8 cellular contexts compared by ENCODE assay signal in genomic region chr1:111739984-111740765, GRCh38. TPM values are rescaled to one million over a fixed set of nuclear protein-coding genes. Genes with fewer than 3 reads are reported as not detected.
DNase-seq lines count a peak whose midpoint lies in the region; ATAC-seq, FAIRE-seq and TF ChIP-seq lines count a peak whose summit lies in the region.

No MANE protein-coding gene starts in this region.

- H3K4me3 ChIP-seq in K562, result peak overlapping the region; percentile 44
- peak overlapping the region; percentile 54 for H3K4me3 ChIP-seq in iPS-11a (ENCODE audit: low read depth, low read length)
- H3K4me3 ChIP-seq in psoas muscle, result peak overlapping the region; percentile 92

- H3K4me1 ChIP-seq in K562 (replicated peaks in 1 of 2; ENCODE audit: control insufficient read depth in 2 of 2, insufficient read depth in 2 of 2, low read length in 2 of 2) (peaks cover 14 to 28% of the 10 kb centered on the region in 2 experiments; a peak in 4 of 5 replicates), psoas muscle (peaks cover 29% of the 10 kb centered on the region)

- no peak for TF ChIP-seq POLR2A in K562 (conservative IDR thresholded peaks at IDR 0.05)

- H3K9me1 ChIP-seq in K562 (ENCODE audit: control insufficient read depth, insufficient read depth, low read length), result no peaks in the 10 kb centered on the region

- POLR2A ChIA-PET in K562 (lab: Yijun Ruan, JAX), result interaction anchor here (0.8 to 2.0 kb wide), 3 partner anchors 9 to 232 kb away, joined by 4 to 7 read pairs (median 5); no protein-coding TSS in a partner anchor

- CTCF ChIA-PET in K562 (lab: Yijun Ruan, JAX; ENCODE audit: low intra/inter-chr PET ratio), result no interaction called here

- peak overlapping the region; percentile 80 for H2AFZ ChIP-seq in K562 (ENCODE audit: low read depth, low read length)

- DNase-seq in stimulated activated CD4-positive, alpha-beta T cell treated with anti-CD3 and anti-CD28 coated beads, Interleukin-4, amount 100 ng/mL, for 1 hour, result peak; percentile 14
- DNase-seq in stimulated activated CD4-positive, alpha-beta T cell treated with anti-CD3 and anti-CD28 coated beads, Interleukin-12 subunit alpha, Interleukin-12 subunit beta, amount 100 ng/mL, for 4 hours, result no peak
- DNase-seq in NCI-H748 treated with DMSO at 0.1 percent for 48 hours (lab: John Stamatoyannopoulos, UW) (peak; percentile 75), K562 (ENCODE audit: extremely low read depth in 1 of 4, low spot score in 3 of 4) (peak in 3 of 4 experiments; percentile 20 to 42 (median 35)), psoas muscle (peak; percentile 79 to 86)

- no peak for FAIRE-seq in K562 (lab: Jason Lieb, UNC)

- TF ChIP-seq RAD21 in K562 (CRISPR knock-in tag; conservative IDR thresholded peaks at IDR 0.05 in 1 of 2, IDR thresholded peaks at IDR 0.05 in 1 of 2), result no peak

- in situ Hi-C loops in K562 (cut with MboI), result no loop called here

- H4K20me1 ChIP-seq in K562 (replicated peaks; ENCODE audit: control insufficient read depth, insufficient read depth, low read length), result no peaks in the 10 kb centered on the region; the same call in 1 of the 2 replicates

- peak overlapping the region; percentile 87 for H3K4me2 ChIP-seq in K562 (ENCODE audit: insufficient read depth, low read length)

- H3K9ac ChIP-seq in K562 (ENCODE audit: insufficient read depth in 1 of 2, low read depth in 2 of 2, low read length in 2 of 2), result peak overlapping the region; percentile 8 to 84; a peak in 3 of 4 replicates

- no peak for TF ChIP-seq CTCF in K562 (IDR thresholded peaks at IDR 0.05 in 2 of 3, conservative IDR thresholded peaks at IDR 0.05 in 1 of 3; ENCODE audit: insufficient read depth in 2 of 3, low read depth in 1 of 3, low read length in 3 of 3)
- no peak for TF ChIP-seq CTCF in psoas muscle (IDR thresholded peaks at IDR 0.05)

- H3K79me2 ChIP-seq in K562 (ENCODE audit: control insufficient read depth, insufficient read depth, low read length), result no peaks in the 10 kb centered on the region

- H3K9me3 ChIP-seq in K562 (replicated peaks; ENCODE audit: control insufficient read depth, insufficient read depth, low read depth, low read length), result no peaks in the 10 kb centered on the region
- no peaks in the 10 kb centered on the region for H3K9me3 ChIP-seq in psoas muscle

- no peak overlapping the region for H3K27ac ChIP-seq in K562 (ENCODE audit: extremely low read depth, low read depth, low read length)
- peak overlapping the region; percentile 95 for H3K27ac ChIP-seq in psoas muscle

- ATAC-seq in K562, result peak; percentile 10; the same call in 1 of the 3 replicates
- peak; percentile 48 to 67 (median 62) for ATAC-seq in psoas muscle
- no peak for ATAC-seq in HG03097 (IDR thresholded peaks at IDR 0.05; ENCODE audit: low FRiP score, unreplicated experiment)
- no peak for ATAC-seq in GM18861 (IDR thresholded peaks at IDR 0.05; ENCODE audit: unreplicated experiment)

- no peaks in the 10 kb centered on the region for H3K36me3 ChIP-seq in K562 (ENCODE audit: control insufficient read depth, insufficient read depth, low read length)
- H3K36me3 ChIP-seq in psoas muscle (ENCODE audit: insufficient read depth in 1 of 2, low read depth in 1 of 2), result peaks cover 0 to 2% of the 10 kb centered on the region in 2 donors

- BruUV-seq in K562 (replicated peaks; lab: Mats Ljungman, UMichigan), result no TSS peak

- H3K27me3 ChIP-seq in K562 (ENCODE audit: control insufficient read depth in 2 of 2, insufficient read depth in 2 of 2, low read length in 2 of 2) (peaks cover 39 to 75% of the 10 kb centered on the region in 2 experiments), psoas muscle (ENCODE audit: insufficient read depth in 3 of 3, low read length in 2 of 3) (peaks cover 0 to 4% (median 0%) of the 10 kb centered on the region in 3 donors)

- TF ChIP-seq EP300 in K562 (IDR thresholded peaks at IDR 0.05; ENCODE audit: low read length), result no peak

- WGBS in K562 (ENCODE audit: insufficient coverage, low coverage, missing lambda C conversion rate), result 33% methylated on average over 55 of the region's 55 CpGs
- 0 to 3% (median 2%) methylated on average over 53 to 55 of the region's 55 CpGs for WGBS in psoas muscle, 3 donors

- intact Hi-C loops in K562 (cut with micrococcal nuclease) (no loop called here), psoas muscle (cut with DNase I) (loop anchor here in 1 of 2 donors (2.0 kb wide), 1 partner anchor 21 kb away; no protein-coding TSS in a partner anchor)

TF ChIP-seq in K562, 482 proteins besides CTCF, POLR2A, EP300 and RAD21 (continues in another document):
- peak; percentile 67; the same call in 1 of the 2 replicates for TF ChIP-seq EZH2 (IDR thresholded peaks at IDR 0.05; ENCODE audit: borderline replicate concordance, low read depth, low read length)
- TF ChIP-seq PHF20 (IDR thresholded peaks at IDR 0.05; ENCODE audit: partially characterized antibody), result no peak
- no peak for TF ChIP-seq THAP7 (CRISPR knock-in tag; IDR thresholded peaks at IDR 0.05)

RNA-seq across cellular contexts. Expression of gene INKA2, which starts 1.0 kb away (rescaled TPM):
- total RNA-seq in K562 (2011; cell fraction: chromatin; rRNA removed; ENCODE audit: low replicate concordance), result 0.14 and 0.76 TPM in 2 replicates
- total RNA-seq in K562 (2011; cell fraction: nucleolus; rRNA removed), result 0.50 and 0.79 TPM in 2 replicates
- total RNA-seq in K562 (2011; cell fraction: nucleoplasm; rRNA removed), result 0.51 and 0.61 TPM in 2 replicates
- 0.27 and 0.41 TPM in 2 replicates for total RNA-seq in K562 (2014; rRNA removed)
- total RNA-seq in K562 (2014; rRNA removed; fragmentation: Illumina TruSeq; extraction: Trizol), result 0.32 and 0.33 TPM in 2 replicates
- total RNA-seq in K562 (2015; rRNA removed; fragmentation: Illumina TruSeq; extraction: Trizol), result 0.25 and 0.26 TPM in 2 replicates
- 0.45 and 1.4 TPM in 2 replicates for total RNA-seq in K562 (2021)
- polyA plus RNA-seq in K562 (2011; rRNA removed), result 0.24 and 0.43 TPM in 2 replicates
- 0.35 and 0.75 TPM in 2 replicates for polyA plus RNA-seq in K562 (2011; cell fraction: cytosol; rRNA removed)
- polyA plus RNA-seq in K562 (2011; cell fraction: nucleus; rRNA removed), result 0.10 and 0.37 TPM in 2 replicates
- polyA plus RNA-seq in K562 (2012), result 0.46 and 0.72 TPM in 2 replicates
- polyA plus RNA-seq in K562 (2014; fragmentation: Illumina TruSeq; extraction: Trizol), result 0.12 and 0.14 TPM in 2 replicates
- polyA plus RNA-seq in K562 (2014; fragmentation: Nextera tagmentation; extraction: Ambion mirVana), result under 1 TPM in 1 of 2 experiments, not detected in 1; 0.04 TPM
- 0.12 and 0.53 TPM in 2 replicates for polyA plus RNA-seq in K562 (2014; rRNA removed)
- polyA minus RNA-seq in K562 (2011; rRNA and poly(A)+ RNA removed), result 0.49 and 1.9 TPM in 2 replicates
- 0.29 TPM in 1 of 2 replicates, not detected in the other for polyA minus RNA-seq in K562 (2011; cell fraction: cytosol; rRNA and poly(A)+ RNA removed)
- polyA minus RNA-seq in K562 (2011; cell fraction: nucleus; rRNA and poly(A)+ RNA removed), result 0.13 and 1.00 TPM in 2 replicates
- 10 to 100 TPM in 2 of 4 donors, 1 to 10 TPM in 2; 7.4 to 15.0 (median 10.4) TPM for total RNA-seq in psoas muscle
- 1 to 10 TPM; 1.6 to 5.4 (median 3.7) TPM for polyA plus RNA-seq in psoas muscle

RNA-seq across cellular contexts. Expression of gene DDX20, which starts 15.5 kb away (rescaled TPM):
- 11.2 and 36.6 TPM in 2 replicates for total RNA-seq in K562 (2011; cell fraction: chromatin; rRNA removed; ENCODE audit: low replicate concordance)
- 8.7 and 9.2 TPM in 2 replicates for total RNA-seq in K562 (2011; cell fraction: nucleolus; rRNA removed)
- 11.8 and 13.9 TPM in 2 replicates for total RNA-seq in K562 (2011; cell fraction: nucleoplasm; rRNA removed)
- total RNA-seq in K562 (2014; rRNA removed), result 29.3 and 29.9 TPM in 2 replicates
- total RNA-seq in K562 (2014; rRNA removed; fragmentation: Illumina TruSeq; extraction: Trizol), result 29.6 and 32.6 TPM in 2 replicates
- total RNA-seq in K562 (2015; rRNA removed; fragmentation: Illumina TruSeq; extraction: Trizol), result 30.0 and 33.4 TPM in 2 replicates
- total RNA-seq in K562 (2021), result 21.3 and 22.1 TPM in 2 replicates
- polyA plus RNA-seq in K562 (2011; rRNA removed), result 18.3 and 24.5 TPM in 2 replicates
- 7.0 and 10.0 TPM in 2 replicates for polyA plus RNA-seq in K562 (2011; cell fraction: cytosol; rRNA removed)
- polyA plus RNA-seq in K562 (2011; cell fraction: nucleus; rRNA removed), result 18.8 and 25.7 TPM in 2 replicates
- 10.5 and 14.3 TPM in 2 replicates for polyA plus RNA-seq in K562 (2012)
- 24.5 and 26.1 TPM in 2 replicates for polyA plus RNA-seq in K562 (2014; fragmentation: Illumina TruSeq; extraction: Trizol)
- 1 to 10 TPM; 8.3 to 8.5 TPM for polyA plus RNA-seq in K562 (2014; fragmentation: Nextera tagmentation; extraction: Ambion mirVana)
- polyA plus RNA-seq in K562 (2014; rRNA removed), result 15.3 and 17.6 TPM in 2 replicates
- 33.7 and 37.1 TPM in 2 replicates for polyA minus RNA-seq in K562 (2011; rRNA and poly(A)+ RNA removed)
- polyA minus RNA-seq in K562 (2011; cell fraction: cytosol; rRNA and poly(A)+ RNA removed), result 16.9 and 18.9 TPM in 2 replicates
- polyA minus RNA-seq in K562 (2011; cell fraction: nucleus; rRNA and poly(A)+ RNA removed), result 14.1 and 30.2 TPM in 2 replicates
- total RNA-seq in psoas muscle, result 10 to 100 TPM in 1 of 4 donors, 1 to 10 TPM in 3; 6.2 to 11.6 (median 7.6) TPM
- polyA plus RNA-seq in psoas muscle, result 10 to 100 TPM in 1 of 3 donors, 1 to 10 TPM in 2; 7.9 to 11.3 (median 8.1) TPM

Comparison
In these comparisons a context has a peak if more than half of its experiments do, and no peak if none do; other contexts are left out.
1. ATAC-seq: peak in K562 (single experiment) and psoas muscle (4 of 4); none in HG03097 (single experiment) and GM18861 (single experiment).
2. Peak in every context shown above with its lines, with median percentiles within 50 percentile points of each other: H3K4me3 ChIP-seq.